Comparison of ENCODE assay signal across 21 cellular contexts in the genomic region with DNA sequence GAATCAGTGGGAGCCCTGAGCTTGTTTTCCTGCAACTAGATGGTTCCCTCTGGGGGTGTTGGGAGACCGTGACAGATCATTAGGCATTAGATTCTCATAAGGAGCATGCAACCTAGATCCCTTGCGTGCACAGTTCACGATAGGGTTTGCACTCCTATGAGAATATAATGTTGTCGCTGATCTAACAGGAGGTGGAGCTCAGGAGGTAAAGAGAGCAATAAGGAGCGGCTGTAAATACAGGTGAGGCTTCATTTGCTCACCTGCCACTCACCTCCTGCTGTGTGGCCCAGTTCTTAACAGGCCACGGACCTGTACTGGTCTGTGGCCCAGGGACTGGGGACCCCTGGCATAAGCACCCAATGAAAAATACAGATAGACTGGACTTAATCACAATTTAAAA. TPM values are rescaled to one million over a fixed set of nuclear protein-coding genes. Genes with fewer than 3 reads are reported as not detected.
"Had no signal": no experiment of that assay in that cellular context is flagged by ENCODE, and none has a peak within 500 bp of the region (broad histone marks: within the 10 kb centered on the region; RNA-seq: fewer than 3 reads in every experiment).

No MANE protein-coding gene starts in this region.

- H3K4me1 ChIP-seq: SJSA1 had no signal

- H3K9me3 ChIP-seq: MG63, SJSA1 had no signal

- H3K4me3 ChIP-seq: MG63, SJSA1, SK-N-MC had no signal

- H3K27ac ChIP-seq: SJSA1, SK-N-MC had no signal

- H3K36me3 ChIP-seq: MG63, SJSA1 had no signal

- DNase-seq: Karpas-422, KG1, MG63, NCI-H1092, NCI-H1105 treated with DMSO at 0.1 percent for 48 hours, NCI-H1417 treated with DMSO at 0.1 percent for 48 hours, NCI-H146, NCI-H1694 treated with DMSO at 0.1 percent for 48 hours, NCI-H1930, NCI-H2081, NCI-H2107, NCI-H2227 treated with DMSO at 0.1 percent for 48 hours, NCI-H526, NCI-H774, Right ventricle myocardium superior, RPMI8226, SIG-M5 had no signal

RNA-seq across cellular contexts. Expression of gene SLC26A3, which starts 10.7 kb away (rescaled TPM):
- total RNA-seq: HT-29, NCI-H460, Right ventricle myocardium superior, SJSA1 had no signal
